ENCODE assay signal across 17 cellular contexts in the genomic region with DNA sequence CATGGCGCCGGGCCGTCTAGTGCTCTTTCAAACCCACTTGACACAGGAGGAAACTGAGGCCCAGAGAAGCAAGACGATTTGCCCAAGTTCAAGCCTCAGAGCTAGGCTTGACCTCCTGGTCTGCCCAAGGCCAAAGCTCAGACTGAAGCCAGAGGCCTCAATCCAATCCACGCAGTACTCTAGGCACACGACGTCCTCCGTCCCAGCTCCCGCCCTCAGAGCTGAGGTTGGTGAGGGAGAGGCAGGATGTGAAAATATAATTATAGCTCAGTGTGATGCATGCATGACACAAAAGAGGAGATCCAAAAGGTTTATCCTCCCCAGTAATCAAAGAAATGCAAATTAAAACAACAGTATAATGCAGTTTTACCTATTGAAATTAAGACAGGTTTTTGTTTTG. TPM values are rescaled to one million over a fixed set of nuclear protein-coding genes. Genes with fewer than 3 reads are reported as not detected.
DNase-seq lines count a peak whose midpoint lies in the region; ATAC-seq and TF ChIP-seq lines count a peak whose summit lies in the region.
"Had no signal": no experiment of that assay in that cellular context is flagged by ENCODE, and none has a peak within 500 bp of the region (broad histone marks: within the 10 kb centered on the region; RNA-seq: fewer than 3 reads in every experiment).

No MANE protein-coding gene starts in this region.

- H2AK5ac ChIP-seq in mesendoderm (ENCODE audit: low read length): no peak overlapping the region

- H3K27me3 Mint-ChIP-seq in WTC11 (ENCODE audit: low read depth): peaks cover 17% of the 10 kb centered on the region

- no peak overlapping the region for H3K4me3 Mint-ChIP-seq in WTC11
- H3K4me3 Mint-ChIP-seq: CD4-positive, alpha-beta memory T cell; H9 had no signal

- POLR2A ChIA-PET in WTC11 (lab: Charles Lee): interaction anchor here (0.7 to 0.9 kb wide), 3 partner anchors 10 to 1073 kb away, joined by 4 to 5 read pairs (median 4); no protein-coding TSS in a partner anchor

- intact Hi-C loops in vagina (cut with DNase I): loop anchor here (10.0 kb wide), 1 partner anchor 285 kb away; no protein-coding TSS in a partner anchor

- no peak overlapping the region for H3K4ac ChIP-seq in mesendoderm (ENCODE audit: low read depth, low read length)

- H4K8ac ChIP-seq in mesendoderm (ENCODE audit: low read depth, low read length): no peak overlapping the region

- ATAC-seq in WTC11 (no peak), gastroesophageal sphincter (no peak)

- H3K9me3 Mint-ChIP-seq in WTC11: no peaks in the 10 kb centered on the region
- H3K9me3 Mint-ChIP-seq: H9 had no signal

- no peak overlapping the region for H2BK15ac ChIP-seq in mesendoderm (replicated peaks; ENCODE audit: low read depth)

- H3K18ac ChIP-seq in mesendoderm (ENCODE audit: low read length): no peak overlapping the region

- H2BK120ac ChIP-seq in mesendoderm (ENCODE audit: low read depth, low read length): no peak overlapping the region

- no peaks in the 10 kb centered on the region for H3K79me1 ChIP-seq in mesendoderm (ENCODE audit: low read length)

- H3K79me2 ChIP-seq in mesendoderm (ENCODE audit: control insufficient read depth, insufficient read depth, low read length): no peaks in the 10 kb centered on the region

- H4K20me1 ChIP-seq in BLaER1 treated with 17β-estradiol and CSF1 and Interleukin-3, amounts not matched to agents 10 nM and 100 nM: no peaks in the 10 kb centered on the region

- H3K27me3 ChIP-seq in BLaER1 treated with 17β-estradiol and CSF1 and Interleukin-3, amounts not matched to agents 10 nM and 100 nM: peaks cover 22 to 33% (median 29%) of the 10 kb centered on the region in 11 experiments
- H3K27me3 ChIP-seq in mesendoderm (ENCODE audit: insufficient read depth, low read length, poor library complexity): no peaks in the 10 kb centered on the region
- no peaks in the 10 kb centered on the region for H3K27me3 ChIP-seq in vagina
- peaks cover 45% of the 10 kb centered on the region for H3K27me3 ChIP-seq in gastroesophageal sphincter
- H3K27me3 ChIP-seq: BE2C had no signal

- TF ChIP-seq POLR2A in vagina (IDR thresholded peaks at IDR 0.05): no peak
- no peak for TF ChIP-seq POLR2A in gastroesophageal sphincter (IDR thresholded peaks at IDR 0.05)

- no peak overlapping the region for H3K4me3 ChIP-seq in BLaER1 treated with 17β-estradiol and CSF1 and Interleukin-3, amounts not matched to agents 10 nM and 100 nM
- no peak overlapping the region for H3K4me3 ChIP-seq in mesendoderm (ENCODE audit: low read length)
- H3K4me3 ChIP-seq in vagina: no peak overlapping the region
- H3K4me3 ChIP-seq in gastroesophageal sphincter: no peak overlapping the region

- DNase-seq in WTC11 (ENCODE audit: low spot score) (no peak), mesendoderm (no peak), SKM-1 (lab: John Stamatoyannopoulos, UW; ENCODE audit: unreplicated experiment) (no peak), vagina (ENCODE audit: extremely low spot score in 2 of 2) (no peak)
- DNase-seq: ACHN; BE2C; Calu3; CD4-positive, alpha-beta memory T cell; DMS79 treated with DMSO at 0.1 percent for 48 hours; GF-D8; GOT3; H9; IMR-90 had no signal

- H3K9me3 ChIP-seq in BLaER1 treated with 17β-estradiol and CSF1 and Interleukin-3, amounts not matched to agents 10 nM and 100 nM (replicated peaks in 1 of 11): no peaks in the 10 kb centered on the region
- H3K9me3 ChIP-seq in vagina (no peaks in the 10 kb centered on the region), gastroesophageal sphincter (no peaks in the 10 kb centered on the region)
- H3K9me3 ChIP-seq: BE2C had no signal

- H3K27ac Mint-ChIP-seq in WTC11: peak overlapping the region; percentile 1; the same call in 1 of the 2 replicates
- H3K27ac Mint-ChIP-seq: CD4-positive, alpha-beta memory T cell; H9 had no signal

- no peaks in the 10 kb centered on the region for H3K36me3 ChIP-seq in BLaER1 treated with 17β-estradiol and CSF1 and Interleukin-3, amounts not matched to agents 10 nM and 100 nM
- no peaks in the 10 kb centered on the region for H3K36me3 ChIP-seq in mesendoderm (ENCODE audit: control insufficient read depth, insufficient read depth, low read length)
- H3K36me3 ChIP-seq in vagina: no peaks in the 10 kb centered on the region
- no peaks in the 10 kb centered on the region for H3K36me3 ChIP-seq in gastroesophageal sphincter
- H3K36me3 ChIP-seq: BE2C had no signal

- H3K4me1 ChIP-seq in BLaER1 treated with 17β-estradiol and CSF1 and Interleukin-3, amounts not matched to agents 10 nM and 100 nM: peaks cover 29 to 52% (median 48%) of the 10 kb centered on the region in 10 experiments
- H3K4me1 ChIP-seq in mesendoderm (ENCODE audit: control insufficient read depth, low read depth, low read length): peaks cover 24% of the 10 kb centered on the region
- no peaks in the 10 kb centered on the region for H3K4me1 ChIP-seq in vagina
- peaks cover 0 to 20% (median 10%) of the 10 kb centered on the region in 3 donors for H3K4me1 ChIP-seq in gastroesophageal sphincter

- TF ChIP-seq CTCF in 22Rv1 (IDR thresholded peaks at IDR 0.05) (no peak), WTC11 (IDR thresholded peaks at IDR 0.05) (no peak), vagina (IDR thresholded peaks at IDR 0.05) (no peak), gastroesophageal sphincter (IDR thresholded peaks at IDR 0.05) (no peak)

- H3K27ac ChIP-seq in 22Rv1 (0 out of 2 replicates have a peak overlapping the region, but pooled peaks have one; percentile 1), mesendoderm (ENCODE audit: low read depth, low read length) (no peak overlapping the region), vagina (no peak overlapping the region), gastroesophageal sphincter (no peak overlapping the region)
- no peak overlapping the region for H3K27ac ChIP-seq in BLaER1 treated with 17β-estradiol and CSF1 and Interleukin-3, amounts not matched to agents 10 nM and 100 nM

- H4K5ac ChIP-seq in mesendoderm (ENCODE audit: low read length): no peak overlapping the region

- no peak overlapping the region for H3K9ac ChIP-seq in BLaER1 treated with 17β-estradiol and CSF1 and Interleukin-3, amounts not matched to agents 10 nM and 100 nM
- H3K9ac ChIP-seq in mesendoderm (ENCODE audit: low read length): no peak overlapping the region

- H2BK5ac ChIP-seq in mesendoderm (ENCODE audit: low read length): no peak overlapping the region

- no peak for TF ChIP-seq EP300 in gastroesophageal sphincter (IDR thresholded peaks at IDR 0.05)

- CTCF ChIA-PET in WTC11 (lab: Charles Lee): interaction anchor here (0.6 to 5.8 kb wide), 9 partner anchors 9 to 161 kb away, joined by 3 to 53 read pairs (median 8); a partner anchor contains a TSS

- peak overlapping the region in 9 of 11 experiments; percentile 27 to 72 (median 62); a peak in 17 of 22 replicates for H3K4me2 ChIP-seq in BLaER1 treated with 17β-estradiol and CSF1 and Interleukin-3, amounts not matched to agents 10 nM and 100 nM
- H3K4me2 ChIP-seq in mesendoderm (ENCODE audit: low read length): no peak overlapping the region

- peaks cover 39% of the 10 kb centered on the region for H3K4me1 Mint-ChIP-seq in WTC11
- H3K4me1 Mint-ChIP-seq: CD14-positive monocyte; CD4-positive, alpha-beta memory T cell had no signal

- no CpG with 5 or more reads among the region's 9 CpGs for WGBS in mesendoderm (ENCODE audit: extremely low coverage, insufficient coverage, low lambda C conversion rate)
- 73 to 90% methylated on average over 3 to 5 of the region's 9 CpGs for WGBS in gastroesophageal sphincter (ENCODE audit: low coverage in 1 of 2), 2 donors

- no peaks in the 10 kb centered on the region for H3K36me3 Mint-ChIP-seq in WTC11
- H3K36me3 Mint-ChIP-seq: CD14-positive monocyte; CD4-positive, alpha-beta memory T cell had no signal

- peak overlapping the region; percentile 69 for H3K56ac ChIP-seq in mesendoderm (ENCODE audit: low read length)

- H3K23ac ChIP-seq in mesendoderm (ENCODE audit: low read length): no peak overlapping the region

TF ChIP-seq in WTC11, 78 proteins besides CTCF, POLR2A, EP300 and RAD21:
- TF ChIP-seq FOXP1 (CRISPR knock-in tag; IDR thresholded peaks at IDR 0.05; ENCODE audit: borderline replicate concordance) (no peak), ZNF138 (CRISPR knock-in tag; conservative IDR thresholded peaks at IDR 0.05) (no peak), ETV6 (CRISPR knock-in tag; IDR thresholded peaks at IDR 0.05) (no peak)
- TF ChIP-seq, protein P1, sequence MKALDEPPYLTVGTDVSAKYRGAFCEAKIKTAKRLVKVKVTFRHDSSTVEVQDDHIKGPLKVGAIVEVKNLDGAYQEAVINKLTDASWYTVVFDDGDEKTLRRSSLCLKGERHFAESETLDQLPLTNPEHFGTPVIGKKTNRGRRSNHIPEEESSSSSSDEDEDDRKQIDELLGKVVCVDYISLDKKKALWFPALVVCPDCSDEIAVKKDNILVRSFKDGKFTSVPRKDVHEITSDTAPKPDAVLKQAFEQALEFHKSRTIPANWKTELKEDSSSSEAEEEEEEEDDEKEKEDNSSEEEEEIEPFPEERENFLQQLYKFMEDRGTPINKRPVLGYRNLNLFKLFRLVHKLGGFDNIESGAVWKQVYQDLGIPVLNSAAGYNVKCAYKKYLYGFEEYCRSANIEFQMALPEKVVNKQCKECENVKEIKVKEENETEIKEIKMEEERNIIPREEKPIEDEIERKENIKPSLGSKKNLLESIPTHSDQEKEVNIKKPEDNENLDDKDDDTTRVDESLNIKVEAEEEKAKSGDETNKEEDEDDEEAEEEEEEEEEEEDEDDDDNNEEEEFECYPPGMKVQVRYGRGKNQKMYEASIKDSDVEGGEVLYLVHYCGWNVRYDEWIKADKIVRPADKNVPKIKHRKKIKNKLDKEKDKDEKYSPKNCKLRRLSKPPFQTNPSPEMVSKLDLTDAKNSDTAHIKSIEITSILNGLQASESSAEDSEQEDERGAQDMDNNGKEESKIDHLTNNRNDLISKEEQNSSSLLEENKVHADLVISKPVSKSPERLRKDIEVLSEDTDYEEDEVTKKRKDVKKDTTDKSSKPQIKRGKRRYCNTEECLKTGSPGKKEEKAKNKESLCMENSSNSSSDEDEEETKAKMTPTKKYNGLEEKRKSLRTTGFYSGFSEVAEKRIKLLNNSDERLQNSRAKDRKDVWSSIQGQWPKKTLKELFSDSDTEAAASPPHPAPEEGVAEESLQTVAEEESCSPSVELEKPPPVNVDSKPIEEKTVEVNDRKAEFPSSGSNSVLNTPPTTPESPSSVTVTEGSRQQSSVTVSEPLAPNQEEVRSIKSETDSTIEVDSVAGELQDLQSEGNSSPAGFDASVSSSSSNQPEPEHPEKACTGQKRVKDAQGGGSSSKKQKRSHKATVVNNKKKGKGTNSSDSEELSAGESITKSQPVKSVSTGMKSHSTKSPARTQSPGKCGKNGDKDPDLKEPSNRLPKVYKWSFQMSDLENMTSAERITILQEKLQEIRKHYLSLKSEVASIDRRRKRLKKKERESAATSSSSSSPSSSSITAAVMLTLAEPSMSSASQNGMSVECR (CRISPR knock-in tag; IDR thresholded peaks at IDR 0.05; ENCODE audit: borderline replicate concordance): no peak

RNA-seq across cellular contexts. Expression of a gene that starts 15.5 kb away (rescaled TPM):
- total RNA-seq in WTC11 (2021) (29.6 to 39.3 TPM (median 30.1 TPM) in 3 replicates), vagina (3.9 TPM), gastroesophageal sphincter (1 to 10 TPM; 1.7 to 6.0 (median 3.2) TPM)
- polyA plus RNA-seq in mesendoderm (2013, experiment 1 of 2): 4.9 TPM
- 5.2 TPM for polyA plus RNA-seq in mesendoderm (2013, experiment 2 of 2)
- polyA plus RNA-seq: CD14-positive monocyte had no signal

RNA-seq across cellular contexts. Expression of a gene that starts 36.1 kb away (rescaled TPM):
- 3.0 to 4.9 TPM (median 3.7 TPM) in 3 replicates for total RNA-seq in WTC11 (2021)
- 0.37 TPM for polyA plus RNA-seq in mesendoderm (2013, experiment 1 of 2)
- polyA plus RNA-seq in mesendoderm (2013, experiment 2 of 2): 0.35 TPM
- total RNA-seq in vagina: 4.2 TPM
- 1 to 10 TPM in 2 of 4 donors, under 1 TPM in 1, not detected in 1; 0.27 to 1.6 (median 1.3) TPM for total RNA-seq in gastroesophageal sphincter
- polyA plus RNA-seq: CD14-positive monocyte; CD4-positive, alpha-beta memory T cell had no signal
